Comparison of ENCODE assay signal across 18 cellular contexts in genomic region chrX:104195013-104195412, GRCh38. TPM values are rescaled to one million over a fixed set of nuclear protein-coding genes. Genes with fewer than 3 reads are reported as not detected.
"Had no signal": no experiment of that assay in that cellular context is flagged by ENCODE, and none has a peak within 500 bp of the region (broad histone marks: within the 10 kb centered on the region; RNA-seq: fewer than 3 reads in every experiment).

No MANE protein-coding gene starts in this region.

- H3K27me3 Mint-ChIP-seq: activated naive CD8-positive, alpha-beta T cell treated with anti-CD3 and anti-CD28 coated beads for 36 hours; stimulated activated memory B cell treated with anti-CD40 and anti-IgM and Interleukin-4, amounts not matched to agents 10 μg/mL and 1 μg/mL and 100 μg/mL, for 72 hours; type B pancreatic cell had no signal

- DNase-seq: activated CD4-positive, alpha-beta T cell treated with anti-CD3 and anti-CD28 coated beads, Interleukin-2, amount 50 U/mL, for 48 hours; activated CD4-positive, CD25-positive, alpha-beta regulatory T cell treated with anti-CD3 and anti-CD28 coated beads, Interleukin-2, amount 50 U/mL, for 72 hours; activated naive CD4-positive, alpha-beta T cell; activated naive CD8-positive, alpha-beta T cell treated with anti-CD3 and anti-CD28 coated beads for 36 hours; dorsolateral prefrontal cortex; kidney; natural killer cell; stimulated activated CD4-positive, alpha-beta T cell treated with anti-CD3 and anti-CD28 coated beads, Interleukin-4, amount 100 ng/mL, for 24 hours; testis had no signal

- H3K36me3 Mint-ChIP-seq: activated naive CD8-positive, alpha-beta T cell treated with anti-CD3 and anti-CD28 coated beads for 36 hours; natural killer cell; stimulated activated memory B cell treated with anti-CD40 and anti-IgM and Interleukin-4, amounts not matched to agents 10 μg/mL and 1 μg/mL and 100 μg/mL, for 72 hours; type B pancreatic cell had no signal

- H3K4me3 Mint-ChIP-seq: activated naive CD8-positive, alpha-beta T cell treated with anti-CD3 and anti-CD28 coated beads for 36 hours; natural killer cell; stimulated activated memory B cell treated with anti-CD40 and anti-IgM and Interleukin-4, amounts not matched to agents 10 μg/mL and 1 μg/mL and 100 μg/mL, for 72 hours; type B pancreatic cell had no signal

- H3K9me3 ChIP-seq: body of pancreas, testis had no signal

- H3K27ac Mint-ChIP-seq: activated naive CD8-positive, alpha-beta T cell treated with anti-CD3 and anti-CD28 coated beads for 36 hours; natural killer cell; stimulated activated memory B cell treated with anti-CD40 and anti-IgM and Interleukin-4, amounts not matched to agents 10 μg/mL and 1 μg/mL and 100 μg/mL, for 72 hours; type B pancreatic cell had no signal

- H3K27ac ChIP-seq: body of pancreas, dorsolateral prefrontal cortex, parathyroid adenoma, testis, VCaP had no signal

- H3K27me3 ChIP-seq: body of pancreas, testis had no signal

- H3K9ac ChIP-seq: parathyroid adenoma had no signal

- H3K9me3 Mint-ChIP-seq: activated naive CD8-positive, alpha-beta T cell treated with anti-CD3 and anti-CD28 coated beads for 36 hours; natural killer cell; stimulated activated memory B cell treated with anti-CD40 and anti-IgM and Interleukin-4, amounts not matched to agents 10 μg/mL and 1 μg/mL and 100 μg/mL, for 72 hours; type B pancreatic cell had no signal

- H3K4me1 Mint-ChIP-seq: natural killer cell; stimulated activated memory B cell treated with anti-CD40 and anti-IgM and Interleukin-4, amounts not matched to agents 10 μg/mL and 1 μg/mL and 100 μg/mL, for 72 hours had no signal

- ATAC-seq: body of pancreas; sciatic nerve; stimulated activated memory B cell treated with anti-CD40 and anti-IgM and Interleukin-4, amounts not matched to agents 10 μg/mL and 1 μg/mL and 100 μg/mL, for 72 hours had no signal

- H3K4me1 ChIP-seq: body of pancreas, parathyroid adenoma, testis had no signal

- H3K4me3 ChIP-seq: body of pancreas, dorsolateral prefrontal cortex, lung, testis had no signal

RNA-seq across cellular contexts. Expression of gene ESX1, which starts 59.7 kb away (rescaled TPM):
- total RNA-seq: activated naive CD8-positive, alpha-beta T cell treated with anti-CD3 and anti-CD28 coated beads for 36 hours; body of pancreas; dorsolateral prefrontal cortex; glomerular endothelial cell; kidney; left lobe of liver; lung; natural killer cell; sciatic nerve had no signal
- polyA plus RNA-seq: lung had no signal
